Comparison of ENCODE assay signal across 11 cellular contexts in the genomic region with DNA sequence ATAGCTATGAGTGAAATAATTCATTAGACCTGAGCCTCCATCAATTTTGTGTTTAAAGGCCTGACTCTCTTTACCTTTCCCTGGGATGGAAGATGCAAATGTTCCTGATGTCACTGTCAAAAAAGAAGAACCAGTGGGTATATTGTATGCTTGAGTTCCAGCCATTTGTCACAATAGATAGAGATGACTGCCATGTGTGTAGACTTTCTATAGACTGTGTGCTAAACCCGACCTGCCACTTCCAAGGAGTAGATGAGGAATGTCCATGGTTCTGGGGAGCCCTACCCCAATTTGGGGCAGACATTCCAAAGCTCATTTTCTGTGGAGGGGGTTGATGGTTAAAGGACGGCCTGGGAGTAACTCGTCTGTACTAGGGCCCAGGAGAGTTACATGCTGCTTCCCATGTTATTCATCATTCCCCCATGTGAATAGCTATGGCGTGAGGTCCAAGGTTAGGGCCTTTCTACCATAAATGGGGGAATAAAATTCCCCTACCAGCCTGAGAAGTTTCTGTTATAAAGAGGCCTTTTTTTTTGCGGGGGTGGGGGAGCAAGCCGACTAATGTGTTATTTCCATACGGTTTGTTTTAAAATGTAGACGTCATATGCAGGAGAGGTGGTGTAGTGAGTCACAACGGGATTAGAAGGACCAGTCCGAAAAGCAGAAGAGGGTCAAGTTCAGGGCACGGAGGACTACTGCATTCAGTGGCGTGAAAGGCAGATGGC. TPM values are rescaled to one million over a fixed set of nuclear protein-coding genes. Genes with fewer than 3 reads are reported as not detected.
DNase-seq lines count a peak whose midpoint lies in the region; ATAC-seq, FAIRE-seq and TF ChIP-seq lines count a peak whose summit lies in the region.
"Had no signal": no experiment of that assay in that cellular context is flagged by ENCODE, and none has a peak within 500 bp of the region (broad histone marks: within the 10 kb centered on the region; RNA-seq: fewer than 3 reads in every experiment).

No MANE protein-coding gene starts in this region.

- H3K36me3 ChIP-seq in HEK293 (ENCODE audit: control insufficient read depth in 2 of 2, insufficient read depth in 1 of 2, low read length in 2 of 2) (no peaks in the 10 kb centered on the region), keratinocyte (ENCODE audit: control insufficient read depth in 2 of 2, extremely low read depth in 1 of 2, insufficient read depth in 2 of 2, low read length in 2 of 2) (no peaks in the 10 kb centered on the region), ascending aorta (no peaks in the 10 kb centered on the region)

- H3K9me3 Mint-ChIP-seq in activated T-helper 17 cell treated with anti-CD3 and anti-CD28 coated beads, Interleukin-2, amount 50 U/mL, for 72 hours, result peaks cover 6% of the 10 kb centered on the region

- no peaks in the 10 kb centered on the region for H3K36me3 Mint-ChIP-seq in activated T-helper 17 cell treated with anti-CD3 and anti-CD28 coated beads, Interleukin-2, amount 50 U/mL, for 72 hours (ENCODE audit: low read depth)

- H3K4me3 ChIP-seq in HEK293 (ENCODE audit: low read depth, low read length) (no peak overlapping the region), keratinocyte (ENCODE audit: control insufficient read depth in 2 of 3, extremely low read depth in 1 of 3, insufficient read depth in 2 of 3, low read depth in 1 of 3, low read length in 3 of 3) (no peak overlapping the region), ascending aorta (no peak overlapping the region)

- H3K4me1 ChIP-seq in HEK293 (ENCODE audit: control insufficient read depth, insufficient read depth, low read length), result no peaks in the 10 kb centered on the region
- peaks cover 50% of the 10 kb centered on the region for H3K4me1 ChIP-seq in keratinocyte (ENCODE audit: control insufficient read depth, extremely low read depth, insufficient read depth, low read length)
- H3K4me1 ChIP-seq in ascending aorta, result no peaks in the 10 kb centered on the region

- POLR2A ChIA-PET in HEK293 (lab: Yijun Ruan, JAX), result no interaction called here

- H3K9me3 ChIP-seq in HEK293 (ENCODE audit: control insufficient read depth, insufficient read depth, low read depth, low read length), result no peaks in the 10 kb centered on the region
- H3K9me3 ChIP-seq in keratinocyte (ENCODE audit: control insufficient read depth, low read depth, low read length), result no peaks in the 10 kb centered on the region
- H3K9me3 ChIP-seq in ascending aorta, result no peaks in the 10 kb centered on the region

- peak; percentile 65 for ATAC-seq in activated T-helper 17 cell treated with anti-CD3 and anti-CD28 coated beads, Interleukin-2, amount 50 U/mL, for 72 hours (replicated peaks)

- CTCF ChIA-PET in HEK293 (lab: Yijun Ruan, JAX), result no interaction called here

- H3K4me2 ChIP-seq in keratinocyte (ENCODE audit: control insufficient read depth, extremely low read depth, insufficient read depth, low read depth, low read length), result peak overlapping the region; percentile 55

- DNase-seq in EH (ENCODE audit: low read depth), result peak; percentile 66
- no peak for DNase-seq in keratinocyte (ENCODE audit: low read depth, low spot score)
- DNase-seq in GOT3 (lab: John Stamatoyannopoulos, UW), result no peak
- DNase-seq in T1000 (lab: John Stamatoyannopoulos, UW), result no peak
- DNase-seq in ascending aorta (ENCODE audit: low spot score in 2 of 2), result no peak
- no peak for DNase-seq in NCI-H146 treated with DMSO at 0.1 percent for 48 hours (lab: John Stamatoyannopoulos, UW; ENCODE audit: unreplicated experiment)
- DNase-seq: NCI-H1694 treated with DMSO at 0.1 percent for 48 hours had no signal

- no peak overlapping the region for H2AFZ ChIP-seq in keratinocyte (ENCODE audit: control insufficient read depth, low read length)

- H3K27me3 ChIP-seq in keratinocyte (ENCODE audit: control insufficient read depth, extremely low read depth, insufficient read depth, low read length) (no peaks in the 10 kb centered on the region), ascending aorta (no peaks in the 10 kb centered on the region)

- peak overlapping the region; percentile 45 for H3K4me3 Mint-ChIP-seq in activated T-helper 17 cell treated with anti-CD3 and anti-CD28 coated beads, Interleukin-2, amount 50 U/mL, for 72 hours

- no peaks in the 10 kb centered on the region for H4K20me1 ChIP-seq in keratinocyte (ENCODE audit: control insufficient read depth, extremely low read depth, insufficient read depth, low read length)

- H3K4me1 Mint-ChIP-seq in activated T-helper 17 cell treated with anti-CD3 and anti-CD28 coated beads, Interleukin-2, amount 50 U/mL, for 72 hours, result peaks cover 19% of the 10 kb centered on the region

- H3K27me3 Mint-ChIP-seq in activated T-helper 17 cell treated with anti-CD3 and anti-CD28 coated beads, Interleukin-2, amount 50 U/mL, for 72 hours, result no peaks in the 10 kb centered on the region

- FAIRE-seq in keratinocyte (lab: Jason Lieb, UNC), result no peak
- FAIRE-seq: colon, TTC549 had no signal

- TF ChIP-seq CTCF in HEK293 (tag by site-specific recombination; IDR thresholded peaks at IDR 0.05), result no peak
- TF ChIP-seq CTCF in keratinocyte (optimal IDR thresholded peaks at IDR 0.05 in 1 of 3, IDR thresholded peaks at IDR 0.05 in 1 of 3, conservative IDR thresholded peaks at IDR 0.05 in 1 of 3; ENCODE audit: extremely low read depth in 1 of 3, insufficient read depth in 2 of 3, low read length in 3 of 3), result no peak
- TF ChIP-seq CTCF in ascending aorta (IDR thresholded peaks at IDR 0.05), result no peak

- intact Hi-C loops in ascending aorta (cut with DNase I), result no loop called here

- no peaks in the 10 kb centered on the region for H3K79me2 ChIP-seq in keratinocyte (ENCODE audit: control insufficient read depth, insufficient read depth, low read length)

- peak overlapping the region; percentile 53 for H3K27ac Mint-ChIP-seq in activated T-helper 17 cell treated with anti-CD3 and anti-CD28 coated beads, Interleukin-2, amount 50 U/mL, for 72 hours

- H3K27ac ChIP-seq in HEK293 (ENCODE audit: extremely low read depth, low read depth, low read length), result no peak overlapping the region
- peak overlapping the region; percentile 99 for H3K27ac ChIP-seq in keratinocyte (ENCODE audit: control insufficient read depth, insufficient read depth, low read length)
- H3K27ac ChIP-seq in ascending aorta, result no peak overlapping the region

- H3K9me1 ChIP-seq in keratinocyte (ENCODE audit: control insufficient read depth, extremely low read depth, insufficient read depth, low read length), result no peaks in the 10 kb centered on the region

- dilution Hi-C loops in keratinocyte (cut with MboI; ENCODE audit: extremely low pct_ligation_motif_present, low sequenced_read_pairs), result no loop called here

- peak overlapping the region; percentile 71 for H3K9ac ChIP-seq in keratinocyte (ENCODE audit: control insufficient read depth, extremely low read depth, insufficient read depth, low read length)

TF ChIP-seq in HEK293, 187 proteins besides CTCF, POLR2A, EP300 and RAD21:
- TF ChIP-seq ZNF629 (tag by site-specific recombination; IDR thresholded peaks at IDR 0.05), result 0 out of 2 replicates have a peak, but pooled peaks have one; percentile 33
- TF ChIP-seq ZNF792 (tag by site-specific recombination; IDR thresholded peaks at IDR 0.05), result no peak

RNA-seq across cellular contexts. Expression of a gene that starts 24.1 kb away (rescaled TPM):
- total RNA-seq in activated T-helper 17 cell treated with anti-CD3 and anti-CD28 coated beads, Interleukin-2, amount 50 U/mL, for 72 hours, result under 1 TPM in 1 of 2 donors, not detected in 1; 0.40 TPM
- polyA plus RNA-seq in keratinocyte, result 221 to 291 TPM (median 232 TPM) in 3 replicates
- polyA plus RNA-seq in keratinocyte (2011; ENCODE audit: low read depth), result 13.0 TPM
- 233 and 264 TPM in 2 replicates for polyA plus RNA-seq in keratinocyte (2011; cell fraction: cytosol; rRNA removed)
- polyA plus RNA-seq in keratinocyte (2011; cell fraction: nucleus; rRNA removed), result 352 and 413 TPM in 2 replicates
- 20.2 and 162 TPM in 2 replicates for polyA plus RNA-seq in keratinocyte (2012; ENCODE audit: low replicate concordance)
- polyA minus RNA-seq in keratinocyte, result 304 to 333 TPM (median 331 TPM) in 3 replicates
- 193 TPM for polyA minus RNA-seq in keratinocyte (2011; cell fraction: cytosol; rRNA and poly(A)+ RNA removed)
- 183 and 312 TPM in 2 replicates for polyA minus RNA-seq in keratinocyte (2011; cell fraction: nucleus; rRNA and poly(A)+ RNA removed)
- not detected for total RNA-seq in ascending aorta

RNA-seq across cellular contexts. Expression of a gene that starts 28.2 kb away (rescaled TPM):
- 10 to 100 TPM in 1 of 2 donors, 1 to 10 TPM in 1; 4.3 to 27.1 TPM for total RNA-seq in activated T-helper 17 cell treated with anti-CD3 and anti-CD28 coated beads, Interleukin-2, amount 50 U/mL, for 72 hours
- polyA plus RNA-seq in keratinocyte, result 146 to 269 TPM (median 240 TPM) in 3 replicates
- polyA plus RNA-seq in keratinocyte (2011; ENCODE audit: low read depth), result 121 TPM
- polyA plus RNA-seq in keratinocyte (2011; cell fraction: cytosol; rRNA removed), result 145 and 292 TPM in 2 replicates
- polyA plus RNA-seq in keratinocyte (2011; cell fraction: nucleus; rRNA removed), result 339 and 358 TPM in 2 replicates
- 118 and 151 TPM in 2 replicates for polyA plus RNA-seq in keratinocyte (2012; ENCODE audit: low replicate concordance)
- 35.3 to 143 TPM (median 103 TPM) in 3 replicates for polyA minus RNA-seq in keratinocyte
- polyA minus RNA-seq in keratinocyte (2011; cell fraction: cytosol; rRNA and poly(A)+ RNA removed), result 90.0 TPM
- 106 and 198 TPM in 2 replicates for polyA minus RNA-seq in keratinocyte (2011; cell fraction: nucleus; rRNA and poly(A)+ RNA removed)
- not detected for total RNA-seq in ascending aorta

RNA-seq across cellular contexts. Expression of a gene that starts 48.1 kb away (rescaled TPM):
- total RNA-seq in activated T-helper 17 cell treated with anti-CD3 and anti-CD28 coated beads, Interleukin-2, amount 50 U/mL, for 72 hours, result 10 to 100 TPM; 31.4 to 35.8 TPM
- polyA plus RNA-seq in keratinocyte, result 1.2 to 10.9 TPM (median 9.3 TPM) in 3 replicates
- polyA plus RNA-seq in keratinocyte (2011; ENCODE audit: low read depth), result 0.50 TPM
- polyA plus RNA-seq in keratinocyte (2011; cell fraction: cytosol; rRNA removed), result 1.8 and 3.3 TPM in 2 replicates
- 1.5 and 2.0 TPM in 2 replicates for polyA plus RNA-seq in keratinocyte (2011; cell fraction: nucleus; rRNA removed)
- 0.45 and 9.6 TPM in 2 replicates for polyA plus RNA-seq in keratinocyte (2012; ENCODE audit: low replicate concordance)
- 0.89 to 7.2 TPM (median 1.6 TPM) in 3 replicates for polyA minus RNA-seq in keratinocyte
- polyA minus RNA-seq in keratinocyte (2011; cell fraction: cytosol; rRNA and poly(A)+ RNA removed), result 1.2 TPM
- 0.84 and 2.2 TPM in 2 replicates for polyA minus RNA-seq in keratinocyte (2011; cell fraction: nucleus; rRNA and poly(A)+ RNA removed)
- total RNA-seq in ascending aorta, result not detected

Comparison
In these comparisons a context has a peak if more than half of its experiments do, and no peak if none do; other contexts are left out.
1. RNA of a gene that starts 48.1 kb away (total RNA-seq): 31.4 to 35.8 TPM in activated T-helper 17 cell treated with anti-CD3 and anti-CD28 coated beads, Interleukin-2, amount 50 U/mL, for 72 hours; not detected in ascending aorta (single experiment); every median in the first group is over 10 times any median in the second.